In the genomic region with DNA sequence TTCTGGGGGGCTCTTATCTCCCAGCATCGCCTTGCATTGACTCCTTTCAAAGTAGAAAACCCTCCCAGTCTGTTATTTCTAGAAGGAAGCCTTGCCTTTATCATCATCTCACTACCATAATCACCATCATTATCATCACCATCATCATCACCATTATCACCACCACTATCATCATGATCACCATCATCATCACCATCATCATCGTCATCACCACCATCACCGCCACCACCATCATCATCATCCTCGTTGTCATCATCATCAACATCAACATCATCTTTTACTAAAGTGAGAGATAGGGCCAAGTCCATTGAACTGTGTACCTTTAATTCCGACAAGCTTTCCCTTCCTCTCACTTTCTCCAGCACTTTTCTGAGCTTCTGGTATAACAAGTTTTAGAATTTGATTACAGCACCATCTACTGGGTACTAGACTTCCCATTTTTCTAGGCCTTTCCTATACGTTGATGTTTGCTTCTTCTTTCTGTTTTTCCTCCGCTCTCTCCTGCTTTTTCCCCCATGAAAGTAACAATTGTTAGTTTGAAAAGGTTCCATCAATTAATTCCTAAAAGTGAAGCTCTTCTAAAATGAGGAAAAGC, we compare ENCODE assay signal across 8 cellular contexts.
DNase-seq lines count a peak whose midpoint lies in the region; ATAC-seq and TF ChIP-seq lines count a peak whose summit lies in the region.

No MANE protein-coding gene starts in this region.

- peaks cover 2% of the 10 kb centered on the region for H3K9me3 Mint-ChIP-seq in mesothelial cell of epicardium

- TF ChIP-seq CTCF in retinal pigment epithelial cell (conservative IDR thresholded peaks at IDR 0.05; ENCODE audit: low read depth, low read length) = peak; percentile 56
- no peak for TF ChIP-seq CTCF in mesothelial cell of epicardium (IDR thresholded peaks at IDR 0.05; ENCODE audit: unreplicated experiment)

- no peak overlapping the region for H3K4me3 ChIP-seq in retinal pigment epithelial cell (ENCODE audit: low read length)

- no peak overlapping the region for H3K27ac Mint-ChIP-seq in mesothelial cell of epicardium

- H3K36me3 Mint-ChIP-seq in mesothelial cell of epicardium = no peaks in the 10 kb centered on the region

- H3K27me3 Mint-ChIP-seq in mesothelial cell of epicardium (ENCODE audit: low read depth) = peaks cover 64% of the 10 kb centered on the region

- H3K4me1 Mint-ChIP-seq in mesothelial cell of epicardium = peaks cover 4% of the 10 kb centered on the region

- no peak overlapping the region for H3K4me3 Mint-ChIP-seq in mesothelial cell of epicardium

- no peak for ATAC-seq in GM18867 (IDR thresholded peaks at IDR 0.05; ENCODE audit: unreplicated experiment)

- DNase-seq in NCI-H1105 treated with DMSO at 0.1 percent for 48 hours (lab: John Stamatoyannopoulos, UW) (peak; percentile 29), NCI-H1105 (lab: John Stamatoyannopoulos, UW) (no peak), NCI-H2196 (lab: John Stamatoyannopoulos, UW; ENCODE audit: unreplicated experiment) (peak; percentile 26), dedifferentiated amniotic fluid mesenchymal stem cell (ENCODE audit: extremely low spot score) (peak; percentile 30), retinal pigment epithelial cell (ENCODE audit: low read depth) (no peak), mesothelial cell of epicardium (ENCODE audit: low spot score in 2 of 2, unreplicated experiment in 2 of 2) (no peak), mesenteric fat pad (ENCODE audit: low spot score) (no peak)

Comparison
In these comparisons a context has a peak if more than half of its experiments do, and no peak if none do; other contexts are left out.
1. DNase-seq: peak in NCI-H1105 treated with DMSO at 0.1 percent for 48 hours (single experiment), NCI-H2196 (single experiment) and dedifferentiated amniotic fluid mesenchymal stem cell (single experiment); none in NCI-H1105 (single experiment), retinal pigment epithelial cell (single experiment), mesothelial cell of epicardium (0 of 2) and mesenteric fat pad (single experiment).